Comparison of ENCODE assay signal across 28 cellular contexts in the genomic region with DNA sequence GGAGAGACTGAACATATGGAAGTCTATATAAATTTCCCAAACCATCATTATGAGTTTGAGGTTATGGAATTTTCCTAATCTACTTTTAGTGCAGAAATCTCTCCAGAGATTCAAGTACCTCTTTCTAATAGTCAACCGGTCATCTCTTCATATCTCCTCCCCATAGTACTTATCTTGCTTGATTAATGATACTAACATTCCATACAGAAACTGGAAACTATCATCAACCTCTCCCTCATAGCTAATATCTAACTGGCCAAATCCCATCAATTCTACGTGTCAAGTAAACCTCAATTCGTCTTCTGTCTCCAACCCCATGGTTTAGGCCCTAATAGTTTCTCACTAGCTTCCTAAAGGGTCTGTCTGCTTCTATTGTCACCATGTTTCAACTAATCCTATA.
"Had no signal": no experiment of that assay in that cellular context is flagged by ENCODE, and none has a peak within 500 bp of the region (broad histone marks: within the 10 kb centered on the region; RNA-seq: fewer than 3 reads in every experiment).

No MANE protein-coding gene starts in this region.

- DNase-seq: stimulated activated CD4-positive, alpha-beta T cell treated with anti-CD3 and anti-CD28 coated beads, Interleukin-2, amount 100 ng/mL, for 48 hours; stimulated activated CD4-positive, alpha-beta T cell treated with anti-CD3 and anti-CD28 coated beads, Interleukin-4, amount 100 ng/mL, for 1 hour; stimulated activated CD4-positive, alpha-beta T cell treated with anti-CD3 and anti-CD28 coated beads, Interleukin-4, amount 100 ng/mL, for 24 hours; stimulated activated CD4-positive, alpha-beta T cell treated with anti-CD3 and anti-CD28 coated beads, Interleukin-4, amount 100 ng/mL, for 4 hours; stimulated activated CD8-positive, alpha-beta memory T cell treated with anti-CD3 and anti-CD28 coated beads, Interleukin-4, amount 100 ng/mL, for 48 hours; stimulated activated naive B cell treated with anti-CD40 and anti-IgM and Interleukin-4, amounts not matched to agents 10 μg/mL and 1 μg/mL and 100 μg/mL, for 72 hours; stimulated activated naive CD4-positive, alpha-beta T cell; stimulated activated naive CD4-positive, alpha-beta T cell treated with Interleukin-2 at 50 U/mL for 16 hours; stimulated activated naive CD8-positive, alpha-beta T cell treated with anti-CD3 and anti-CD28 coated beads, Interleukin-15, amount 100 ng/mL, for 72 hours; stimulated activated naive CD8-positive, alpha-beta T cell treated with anti-CD3 and anti-CD28 coated beads, Interleukin-15, Interleukin-2, amounts not matched to agents 100 U/mL and 50 U/mL, for 24 hours; stomach; substantia nigra; testis; thyroid gland; tibial artery; transverse colon; upper lobe of left lung; upper lobe of right lung; uterus had no signal

- H3K4me3 ChIP-seq: stomach, suprapubic skin, testis, thoracic aorta, thyroid gland, tibial artery, tibial nerve, transverse colon, upper lobe of left lung, upper lobe of right lung, uterus, vagina had no signal

- H3K4me3 Mint-ChIP-seq: stimulated activated effector memory CD8-positive, alpha-beta T cell treated with anti-CD3 and anti-CD28 coated beads, Interleukin-12 subunit alpha, Interleukin-12 subunit beta, amount 100 ng/mL, for 72 hours; stimulated activated memory B cell treated with anti-CD40 and anti-IgM and Interleukin-4, amounts not matched to agents 10 μg/mL and 1 μg/mL and 100 μg/mL, for 72 hours; stimulated activated naive B cell treated with anti-CD40 and anti-IgM and Interleukin-4, amounts not matched to agents 10 μg/mL and 1 μg/mL and 100 μg/mL, for 72 hours; stimulated activated naive CD8-positive, alpha-beta T cell treated with anti-CD3 and anti-CD28 coated beads, Interleukin-15, amount 100 ng/mL, for 72 hours; stimulated activated naive CD8-positive, alpha-beta T cell treated with anti-CD3 and anti-CD28 coated beads, Interleukin-15, Interleukin-2, amounts not matched to agents 100 ng/mL and 50 ng/mL, for 24 hours; type B pancreatic cell had no signal

- FAIRE-seq: urothelium cell line had no signal

- H3K9me3 ChIP-seq: stomach, suprapubic skin, testis, thoracic aorta, thyroid gland, tibial artery, tibial nerve, transverse colon, upper lobe of left lung, upper lobe of right lung, uterus, vagina had no signal

- H3K27ac ChIP-seq: stomach, suprapubic skin, testis, thoracic aorta, thyroid gland, tibial artery, tibial nerve, transverse colon, upper lobe of left lung, upper lobe of right lung, uterus, vagina had no signal

- H3K9me3 Mint-ChIP-seq: stimulated activated effector memory CD8-positive, alpha-beta T cell treated with anti-CD3 and anti-CD28 coated beads, Interleukin-12 subunit alpha, Interleukin-12 subunit beta, amount 100 ng/mL, for 72 hours had no signal

- H3K4me1 ChIP-seq: stomach, suprapubic skin, testis, thyroid gland, tibial artery, tibial nerve, transverse colon, upper lobe of left lung, upper lobe of right lung, uterus, vagina had no signal

- H3K36me3 Mint-ChIP-seq: stimulated activated effector memory CD8-positive, alpha-beta T cell treated with anti-CD3 and anti-CD28 coated beads, Interleukin-12 subunit alpha, Interleukin-12 subunit beta, amount 100 ng/mL, for 72 hours; stimulated activated memory B cell treated with anti-CD40 and anti-IgM and Interleukin-4, amounts not matched to agents 10 μg/mL and 1 μg/mL and 100 μg/mL, for 72 hours; stimulated activated naive B cell treated with anti-CD40 and anti-IgM and Interleukin-4, amounts not matched to agents 10 μg/mL and 1 μg/mL and 100 μg/mL, for 72 hours; type B pancreatic cell had no signal

- H3K36me3 ChIP-seq: stomach, suprapubic skin, thoracic aorta, thyroid gland, tibial artery, tibial nerve, transverse colon, upper lobe of left lung, upper lobe of right lung, uterus, vagina had no signal

- H3K27ac Mint-ChIP-seq: stimulated activated effector memory CD8-positive, alpha-beta T cell treated with anti-CD3 and anti-CD28 coated beads, Interleukin-12 subunit alpha, Interleukin-12 subunit beta, amount 100 ng/mL, for 72 hours; stimulated activated memory B cell treated with anti-CD40 and anti-IgM and Interleukin-4, amounts not matched to agents 10 μg/mL and 1 μg/mL and 100 μg/mL, for 72 hours; stimulated activated naive B cell treated with anti-CD40 and anti-IgM and Interleukin-4, amounts not matched to agents 10 μg/mL and 1 μg/mL and 100 μg/mL, for 72 hours; stimulated activated naive CD8-positive, alpha-beta T cell treated with anti-CD3 and anti-CD28 coated beads, Interleukin-15, amount 100 ng/mL, for 72 hours; stimulated activated naive CD8-positive, alpha-beta T cell treated with anti-CD3 and anti-CD28 coated beads, Interleukin-15, Interleukin-2, amounts not matched to agents 100 ng/mL and 50 ng/mL, for 24 hours; type B pancreatic cell had no signal

- H3K27me3 Mint-ChIP-seq: stimulated activated memory B cell treated with anti-CD40 and anti-IgM and Interleukin-4, amounts not matched to agents 10 μg/mL and 1 μg/mL and 100 μg/mL, for 72 hours; stimulated activated naive B cell treated with anti-CD40 and anti-IgM and Interleukin-4, amounts not matched to agents 10 μg/mL and 1 μg/mL and 100 μg/mL, for 72 hours; stimulated activated naive CD8-positive, alpha-beta T cell treated with anti-CD3 and anti-CD28 coated beads, Interleukin-15, amount 100 ng/mL, for 72 hours; stimulated activated naive CD8-positive, alpha-beta T cell treated with anti-CD3 and anti-CD28 coated beads, Interleukin-15, Interleukin-2, amounts not matched to agents 100 ng/mL and 50 ng/mL, for 24 hours; type B pancreatic cell had no signal

- H3K27me3 ChIP-seq: stomach, suprapubic skin, testis, thyroid gland, tibial artery, tibial nerve, transverse colon, upper lobe of left lung, upper lobe of right lung, uterus, vagina had no signal

- H3K4me1 Mint-ChIP-seq: stimulated activated effector memory CD8-positive, alpha-beta T cell treated with anti-CD3 and anti-CD28 coated beads, Interleukin-12 subunit alpha, Interleukin-12 subunit beta, amount 100 ng/mL, for 72 hours; stimulated activated memory B cell treated with anti-CD40 and anti-IgM and Interleukin-4, amounts not matched to agents 10 μg/mL and 1 μg/mL and 100 μg/mL, for 72 hours; stimulated activated naive B cell treated with anti-CD40 and anti-IgM and Interleukin-4, amounts not matched to agents 10 μg/mL and 1 μg/mL and 100 μg/mL, for 72 hours; stimulated activated naive CD8-positive, alpha-beta T cell treated with anti-CD3 and anti-CD28 coated beads, Interleukin-15, amount 100 ng/mL, for 72 hours had no signal
